In genomic region chr2:172461591-172462392, GRCh38 we compare ENCODE assay signal across 8 cellular contexts. TPM values are rescaled to one million over a fixed set of nuclear protein-coding genes. Genes with fewer than 3 reads are reported as not detected.
DNase-seq lines count a peak whose midpoint lies in the region; ATAC-seq and TF ChIP-seq lines count a peak whose summit lies in the region.

No MANE protein-coding gene starts in this region.

- no peaks in the 10 kb centered on the region for H3K36me3 ChIP-seq in right lobe of liver

- H3K27ac ChIP-seq in caudate nucleus (ENCODE audit: low read depth, low read length) (no peak overlapping the region), right lobe of liver (no peak overlapping the region)

- no peaks in the 10 kb centered on the region for H3K27me3 ChIP-seq in right lobe of liver

- H3K9me3 ChIP-seq in right lobe of liver, result no peaks in the 10 kb centered on the region

- ATAC-seq in GM19452 (IDR thresholded peaks at IDR 0.05; ENCODE audit: unreplicated experiment), result peak; percentile 48
- ATAC-seq in activated CD4-positive, CD25-positive, alpha-beta regulatory T cell treated with anti-CD3 and anti-CD28 coated beads, Interleukin-2, amount 50 U/mL, for 24 hours, result peak; percentile 72 to 75
- peak; percentile 79 to 83 (median 80) for ATAC-seq in right lobe of liver
- no peak for ATAC-seq in GM19467 (IDR thresholded peaks at IDR 0.05; ENCODE audit: unreplicated experiment)

- peak; percentile 85 for TF ChIP-seq CTCF in AG09319 (IDR thresholded peaks at IDR 0.05; ENCODE audit: low read depth, low read length)
- peak; percentile 85 to 92 (median 90) for TF ChIP-seq CTCF in right lobe of liver (IDR thresholded peaks at IDR 0.05)

- intact Hi-C loops in right lobe of liver (cut with DNase I), result loop anchor here (5.0 kb wide), 1 partner anchor 289 kb away; no protein-coding TSS in a partner anchor

- WGBS in right lobe of liver (ENCODE audit: insufficient coverage, low coverage, low lambda C conversion rate, missing lambda C conversion rate), result 5% methylated on average over 7 of the region's 12 CpGs

- DNase-seq in AG09319 (ENCODE audit: extremely low read depth, low read depth) (no peak), NCI-H2107 treated with DMSO at 0.1 percent for 48 hours (lab: John Stamatoyannopoulos, UW; ENCODE audit: unreplicated experiment) (peak; percentile 19), caudate nucleus (lab: John Stamatoyannopoulos, UW) (peak in 37 of 61 donors; percentile 2 to 49 (median 16)), right lobe of liver (peak; percentile 71 to 80 (median 74))
- DNase-seq in stimulated activated CD8-positive, alpha-beta memory T cell treated with anti-CD3 and anti-CD28 coated beads, Interleukin-12 subunit alpha, Interleukin-12 subunit beta, amount 100 ng/mL, for 1 hour (ENCODE audit: low read depth), result peak; percentile 67

- H3K4me1 ChIP-seq in right lobe of liver, result peaks cover 0 to 11% (median 2%) of the 10 kb centered on the region in 4 donors

- H3K4me3 ChIP-seq in right lobe of liver, result no peak overlapping the region

- TF ChIP-seq POLR2A in right lobe of liver (IDR thresholded peaks at IDR 0.05), result no peak

RNA-seq across cellular contexts. Expression of gene ITGA6, which starts 34.4 kb away (rescaled TPM):
- 10 to 100 TPM; 10.7 to 26.8 (median 17.2) TPM for total RNA-seq in right lobe of liver
